Comparison of ENCODE assay signal across 16 cellular contexts in genomic region chr2:133240505-133241230, GRCh38.
A peak's percentile ranks its signal among the peaks of the same experiment; 100 is the strongest.
DNase-seq lines count a peak whose midpoint lies in the region; ATAC-seq and TF ChIP-seq lines count a peak whose summit lies in the region.
"Had no signal": no experiment of that assay in that cellular context is flagged by ENCODE, and none has a peak within 500 bp of the region (broad histone marks: within the 10 kb centered on the region; RNA-seq: fewer than 3 reads in every experiment).

No MANE protein-coding gene starts in this region.

- no peaks in the 10 kb centered on the region for H3K27me3 Mint-ChIP-seq in Caco-2 (ENCODE audit: insufficient read depth, unreplicated experiment)
- H3K27me3 Mint-ChIP-seq: dendritic cell treated with granulocyte-macrophage colony-stimulating factor and Interleukin-4, amounts not matched to agents 40 ng/mL and 50 ng/mL, for 4 days had no signal

- H3K4me3 Mint-ChIP-seq in Caco-2 (ENCODE audit: unreplicated experiment), result no peak overlapping the region
- H3K4me3 Mint-ChIP-seq: activated naive CD8-positive, alpha-beta T cell treated with anti-CD3 and anti-CD28 coated beads for 36 hours; dendritic cell treated with granulocyte-macrophage colony-stimulating factor and Interleukin-4, amounts not matched to agents 40 ng/mL and 50 ng/mL, for 4 days had no signal

- H3K4me3 ChIP-seq in left ventricle myocardium inferior, result peak overlapping the region; percentile 36
- peak overlapping the region; percentile 34 for H3K4me3 ChIP-seq in SK-N-MC
- H3K4me3 ChIP-seq in fibroblast of villous mesenchyme (ENCODE audit: low read depth, low read length), result peak overlapping the region; percentile 14
- H3K4me3 ChIP-seq in upper lobe of left lung, result peak overlapping the region in 3 of 4 donors; percentile 7 to 20 (median 18)
- no peak overlapping the region for H3K4me3 ChIP-seq in H7 (ENCODE audit: insufficient read depth, low read depth, low read length)
- no peak overlapping the region for H3K4me3 ChIP-seq in Caco-2 (ENCODE audit: low read depth, low read length)

- H3K27ac ChIP-seq in left ventricle myocardium inferior (replicated peaks), result no peak overlapping the region
- H3K27ac ChIP-seq in SK-N-MC, result peak overlapping the region; percentile 44; the same call in 1 of the 2 replicates
- H3K27ac ChIP-seq in upper lobe of left lung, result peak overlapping the region; percentile 41 to 80 (median 66)
- H3K27ac ChIP-seq: VCaP had no signal

- no peak for ATAC-seq in left cardiac atrium
- no peak for ATAC-seq in upper lobe of left lung (ENCODE audit: low FRiP score in 2 of 2)

- DNase-seq in left ventricle myocardium inferior (no peak), left cardiac atrium (no peak), SK-N-MC (ENCODE audit: low read depth, low spot score) (no peak), fibroblast of villous mesenchyme (ENCODE audit: low read depth) (no peak), upper lobe of left lung (no peak), H7 (no peak), Caco-2 (no peak), NCI-H1930 (lab: John Stamatoyannopoulos, UW) (no peak)
- DNase-seq: activated naive CD8-positive, alpha-beta T cell treated with anti-CD3 and anti-CD28 coated beads for 36 hours; NCI-H1417; NCI-H774; SIG-M5; stimulated activated CD8-positive, alpha-beta memory T cell treated with anti-CD3 and anti-CD28 coated beads, Interleukin-4, amount 100 ng/mL, for 48 hours; uterus had no signal

- no peak for TF ChIP-seq CTCF in left ventricle myocardium inferior (IDR thresholded peaks at IDR 0.05; ENCODE audit: borderline replicate concordance)
- no peak for TF ChIP-seq CTCF in fibroblast of villous mesenchyme (IDR thresholded peaks at IDR 0.05; ENCODE audit: insufficient read depth, low read depth, low read length)
- no peak for TF ChIP-seq CTCF in upper lobe of left lung (IDR thresholded peaks at IDR 0.05)
- no peak for TF ChIP-seq CTCF in Caco-2 (IDR thresholded peaks at IDR 0.05; ENCODE audit: insufficient read depth in 1 of 2, low read depth in 1 of 2, low read length in 1 of 2, severe bottlenecking in 1 of 2, unreplicated experiment in 1 of 2)

- no peak overlapping the region for H3K27ac Mint-ChIP-seq in Caco-2 (ENCODE audit: unreplicated experiment)
- H3K27ac Mint-ChIP-seq: activated naive CD8-positive, alpha-beta T cell treated with anti-CD3 and anti-CD28 coated beads for 36 hours; dendritic cell treated with granulocyte-macrophage colony-stimulating factor and Interleukin-4, amounts not matched to agents 40 ng/mL and 50 ng/mL, for 4 days had no signal

- no peak for TF ChIP-seq EP300 in upper lobe of left lung (IDR thresholded peaks at IDR 0.05)

- CTCF ChIA-PET in Caco-2 (lab: Charles Lee), result no interaction called here

- no peaks in the 10 kb centered on the region for H3K4me1 Mint-ChIP-seq in Caco-2 (ENCODE audit: low read depth, unreplicated experiment)
- H3K4me1 Mint-ChIP-seq: activated naive CD8-positive, alpha-beta T cell treated with anti-CD3 and anti-CD28 coated beads for 36 hours had no signal

- POLR2A ChIA-PET in Caco-2 (lab: Charles Lee), result no interaction called here

- no peaks in the 10 kb centered on the region for H3K36me3 ChIP-seq in left ventricle myocardium inferior
- H3K36me3 ChIP-seq in SK-N-MC (ENCODE audit: insufficient read depth, low read length), result no peaks in the 10 kb centered on the region; the same call in 1 of the 2 replicates
- no peaks in the 10 kb centered on the region for H3K36me3 ChIP-seq in upper lobe of left lung
- no peaks in the 10 kb centered on the region for H3K36me3 ChIP-seq in H7 (replicated peaks; ENCODE audit: control insufficient read depth, insufficient read depth, low read length)
- no peaks in the 10 kb centered on the region for H3K36me3 ChIP-seq in Caco-2 (ENCODE audit: control insufficient read depth, insufficient read depth, low read length)
- H3K36me3 ChIP-seq: uterus had no signal

- intact Hi-C loops in left ventricle myocardium inferior (cut with micrococcal nuclease) (no loop called here), left cardiac atrium (cut with DNase I) (no loop called here), Caco-2 (cut with micrococcal nuclease; ENCODE audit: unreplicated experiment) (no loop called here)

- H3K9ac ChIP-seq in SK-N-MC (ENCODE audit: insufficient read length), result peak overlapping the region; percentile 49

- WGBS in upper lobe of left lung, 2 donors, result 43 to 53% methylated on average over 5 of the region's 5 CpGs

- no peak for TF ChIP-seq POLR2A in upper lobe of left lung (IDR thresholded peaks at IDR 0.05)

- H3K27me3 ChIP-seq in left ventricle myocardium inferior (ENCODE audit: low read depth), result no peaks in the 10 kb centered on the region
- H3K27me3 ChIP-seq in upper lobe of left lung, result no peaks in the 10 kb centered on the region
- H3K27me3 ChIP-seq in H7 (ENCODE audit: control insufficient read depth, insufficient read depth, low read length), result no peaks in the 10 kb centered on the region
- H3K27me3 ChIP-seq in Caco-2 (replicated peaks; ENCODE audit: control insufficient read depth, insufficient read depth, low read length), result no peaks in the 10 kb centered on the region
- H3K27me3 ChIP-seq: uterus had no signal

- H3K9me3 Mint-ChIP-seq in Caco-2 (ENCODE audit: unreplicated experiment), result no peaks in the 10 kb centered on the region
- H3K9me3 Mint-ChIP-seq: activated naive CD8-positive, alpha-beta T cell treated with anti-CD3 and anti-CD28 coated beads for 36 hours had no signal

- BruUV-seq in Caco-2 (replicated peaks; lab: Mats Ljungman, UMichigan), result no TSS peak

- H3K4me1 ChIP-seq in left ventricle myocardium inferior (peaks cover 11% of the 10 kb centered on the region), upper lobe of left lung (peaks cover 0 to 14% (median 5%) of the 10 kb centered on the region in 4 donors), Caco-2 (no peaks in the 10 kb centered on the region)
- H3K4me1 ChIP-seq: uterus had no signal

- H3K9me3 ChIP-seq in left ventricle myocardium inferior (replicated peaks), result no peaks in the 10 kb centered on the region
- H3K9me3 ChIP-seq in SK-N-MC (ENCODE audit: low read depth, low read length), result no peaks in the 10 kb centered on the region
- H3K9me3 ChIP-seq in upper lobe of left lung, result no peaks in the 10 kb centered on the region
- no peaks in the 10 kb centered on the region for H3K9me3 ChIP-seq in Caco-2
- H3K9me3 ChIP-seq: uterus had no signal

- no peaks in the 10 kb centered on the region for H3K36me3 Mint-ChIP-seq in Caco-2 (ENCODE audit: insufficient read depth, unreplicated experiment)
- H3K36me3 Mint-ChIP-seq: activated naive CD8-positive, alpha-beta T cell treated with anti-CD3 and anti-CD28 coated beads for 36 hours had no signal

Comparison
In these comparisons a context has a peak if more than half of its experiments do, and no peak if none do; other contexts are left out.
1. H3K4me3 ChIP-seq: peak in left ventricle myocardium inferior (single experiment), SK-N-MC (single experiment), fibroblast of villous mesenchyme (single experiment) and upper lobe of left lung (3 of 4); none in H7 (single experiment) and Caco-2 (single experiment).